ENCODE assay signal across 1 cellular context in the genomic region with DNA sequence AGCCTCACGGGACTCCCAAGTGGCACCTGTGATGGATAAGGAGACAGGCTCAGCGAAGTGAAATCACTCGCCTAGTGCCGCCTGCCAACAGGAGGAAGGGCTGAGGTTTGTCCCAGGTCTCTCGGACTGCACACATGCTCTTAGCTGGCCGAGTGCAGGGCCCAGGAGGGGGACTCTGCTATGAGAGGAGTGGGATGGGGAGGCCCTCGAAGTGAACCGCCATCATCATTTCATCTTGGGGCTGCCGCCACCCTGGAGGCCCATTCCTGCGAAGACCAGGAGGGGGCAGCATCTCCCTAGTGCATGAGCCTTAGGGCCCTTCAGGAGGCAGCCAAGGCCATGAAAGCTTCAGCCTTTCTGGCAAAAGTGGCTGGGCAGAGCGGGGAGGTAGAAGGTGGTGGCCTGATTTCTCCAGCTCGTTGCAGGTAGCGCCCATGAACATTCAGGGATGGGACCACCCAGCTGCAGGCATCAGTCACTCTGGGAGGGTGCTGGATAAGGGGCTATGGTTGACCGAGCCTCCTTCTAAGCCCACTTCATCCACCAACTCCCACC.
TF ChIP-seq lines count a peak whose summit lies in the region.

No MANE protein-coding gene starts in this region.

TF ChIP-seq in K562, 482 proteins besides CTCF, POLR2A, EP300 and RAD21 (continued from another document and continues in another):
- TF ChIP-seq, protein P1, sequence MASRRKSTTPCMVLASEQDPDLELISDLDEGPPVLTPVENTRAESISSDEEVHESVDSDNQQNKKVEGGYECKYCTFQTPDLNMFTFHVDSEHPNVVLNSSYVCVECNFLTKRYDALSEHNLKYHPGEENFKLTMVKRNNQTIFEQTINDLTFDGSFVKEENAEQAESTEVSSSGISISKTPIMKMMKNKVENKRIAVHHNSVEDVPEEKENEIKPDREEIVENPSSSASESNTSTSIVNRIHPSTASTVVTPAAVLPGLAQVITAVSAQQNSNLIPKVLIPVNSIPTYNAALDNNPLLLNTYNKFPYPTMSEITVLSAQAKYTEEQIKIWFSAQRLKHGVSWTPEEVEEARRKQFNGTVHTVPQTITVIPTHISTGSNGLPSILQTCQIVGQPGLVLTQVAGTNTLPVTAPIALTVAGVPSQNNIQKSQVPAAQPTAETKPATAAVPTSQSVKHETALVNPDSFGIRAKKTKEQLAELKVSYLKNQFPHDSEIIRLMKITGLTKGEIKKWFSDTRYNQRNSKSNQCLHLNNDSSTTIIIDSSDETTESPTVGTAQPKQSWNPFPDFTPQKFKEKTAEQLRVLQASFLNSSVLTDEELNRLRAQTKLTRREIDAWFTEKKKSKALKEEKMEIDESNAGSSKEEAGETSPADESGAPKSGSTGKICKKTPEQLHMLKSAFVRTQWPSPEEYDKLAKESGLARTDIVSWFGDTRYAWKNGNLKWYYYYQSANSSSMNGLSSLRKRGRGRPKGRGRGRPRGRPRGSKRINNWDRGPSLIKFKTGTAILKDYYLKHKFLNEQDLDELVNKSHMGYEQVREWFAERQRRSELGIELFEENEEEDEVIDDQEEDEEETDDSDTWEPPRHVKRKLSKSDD (conservative IDR thresholded peaks at IDR 0.05; ENCODE audit: low read length): 0 out of 2 replicates have a peak, but pooled peaks have one; percentile 58
- TF ChIP-seq, protein P2, sequence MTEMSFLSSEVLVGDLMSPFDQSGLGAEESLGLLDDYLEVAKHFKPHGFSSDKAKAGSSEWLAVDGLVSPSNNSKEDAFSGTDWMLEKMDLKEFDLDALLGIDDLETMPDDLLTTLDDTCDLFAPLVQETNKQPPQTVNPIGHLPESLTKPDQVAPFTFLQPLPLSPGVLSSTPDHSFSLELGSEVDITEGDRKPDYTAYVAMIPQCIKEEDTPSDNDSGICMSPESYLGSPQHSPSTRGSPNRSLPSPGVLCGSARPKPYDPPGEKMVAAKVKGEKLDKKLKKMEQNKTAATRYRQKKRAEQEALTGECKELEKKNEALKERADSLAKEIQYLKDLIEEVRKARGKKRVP (CRISPR knock-in tag; IDR thresholded peaks at IDR 0.05): 0 out of 2 replicates have a peak, but pooled peaks have one; percentile 32
- peak; percentile 49 for TF ChIP-seq HCFC1 (IDR thresholded peaks at IDR 0.05; ENCODE audit: low read depth, low read length)
- TF ChIP-seq MEF2D (tag; conservative IDR thresholded peaks at IDR 0.05; ENCODE audit: low read depth): no peak
- TF ChIP-seq ESRRA (IDR thresholded peaks at IDR 0.05; ENCODE audit: borderline replicate concordance, low read depth): peak; percentile 13; the same call in 1 of the 2 replicates
- peak; percentile 39 to 69 (median 62) for TF ChIP-seq YY1 (IDR thresholded peaks at IDR 0.05; ENCODE audit: borderline replicate concordance in 1 of 3, control insufficient read depth in 1 of 3, extremely low read depth in 1 of 3, insufficient read depth in 3 of 3, insufficient read length in 1 of 3, insufficient replicate concordance in 2 of 3, low read depth in 1 of 3, low read length in 2 of 3)
- TF ChIP-seq, protein P3, sequence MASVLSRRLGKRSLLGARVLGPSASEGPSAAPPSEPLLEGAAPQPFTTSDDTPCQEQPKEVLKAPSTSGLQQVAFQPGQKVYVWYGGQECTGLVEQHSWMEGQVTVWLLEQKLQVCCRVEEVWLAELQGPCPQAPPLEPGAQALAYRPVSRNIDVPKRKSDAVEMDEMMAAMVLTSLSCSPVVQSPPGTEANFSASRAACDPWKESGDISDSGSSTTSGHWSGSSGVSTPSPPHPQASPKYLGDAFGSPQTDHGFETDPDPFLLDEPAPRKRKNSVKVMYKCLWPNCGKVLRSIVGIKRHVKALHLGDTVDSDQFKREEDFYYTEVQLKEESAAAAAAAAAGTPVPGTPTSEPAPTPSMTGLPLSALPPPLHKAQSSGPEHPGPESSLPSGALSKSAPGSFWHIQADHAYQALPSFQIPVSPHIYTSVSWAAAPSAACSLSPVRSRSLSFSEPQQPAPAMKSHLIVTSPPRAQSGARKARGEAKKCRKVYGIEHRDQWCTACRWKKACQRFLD (CRISPR knock-in tag; IDR thresholded peaks at IDR 0.05): no peak
- TF ChIP-seq SAFB2 (IDR thresholded peaks at IDR 0.05; ENCODE audit: borderline replicate concordance, low read depth, low read length, severe bottlenecking): no peak
- TF ChIP-seq, protein P4, sequence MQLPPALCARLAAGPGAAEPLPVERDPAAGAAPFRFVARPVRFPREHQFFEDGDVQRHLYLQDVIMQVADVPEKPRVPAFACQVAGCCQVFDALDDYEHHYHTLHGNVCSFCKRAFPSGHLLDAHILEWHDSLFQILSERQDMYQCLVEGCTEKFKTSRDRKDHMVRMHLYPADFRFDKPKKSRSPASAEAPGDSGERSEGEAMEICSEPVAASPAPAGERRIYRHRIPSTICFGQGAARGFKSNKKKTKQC (CRISPR knock-in tag; IDR thresholded peaks at IDR 0.05): 0 out of 2 replicates have a peak, but pooled peaks have one; percentile 17
- TF ChIP-seq, protein P5, sequence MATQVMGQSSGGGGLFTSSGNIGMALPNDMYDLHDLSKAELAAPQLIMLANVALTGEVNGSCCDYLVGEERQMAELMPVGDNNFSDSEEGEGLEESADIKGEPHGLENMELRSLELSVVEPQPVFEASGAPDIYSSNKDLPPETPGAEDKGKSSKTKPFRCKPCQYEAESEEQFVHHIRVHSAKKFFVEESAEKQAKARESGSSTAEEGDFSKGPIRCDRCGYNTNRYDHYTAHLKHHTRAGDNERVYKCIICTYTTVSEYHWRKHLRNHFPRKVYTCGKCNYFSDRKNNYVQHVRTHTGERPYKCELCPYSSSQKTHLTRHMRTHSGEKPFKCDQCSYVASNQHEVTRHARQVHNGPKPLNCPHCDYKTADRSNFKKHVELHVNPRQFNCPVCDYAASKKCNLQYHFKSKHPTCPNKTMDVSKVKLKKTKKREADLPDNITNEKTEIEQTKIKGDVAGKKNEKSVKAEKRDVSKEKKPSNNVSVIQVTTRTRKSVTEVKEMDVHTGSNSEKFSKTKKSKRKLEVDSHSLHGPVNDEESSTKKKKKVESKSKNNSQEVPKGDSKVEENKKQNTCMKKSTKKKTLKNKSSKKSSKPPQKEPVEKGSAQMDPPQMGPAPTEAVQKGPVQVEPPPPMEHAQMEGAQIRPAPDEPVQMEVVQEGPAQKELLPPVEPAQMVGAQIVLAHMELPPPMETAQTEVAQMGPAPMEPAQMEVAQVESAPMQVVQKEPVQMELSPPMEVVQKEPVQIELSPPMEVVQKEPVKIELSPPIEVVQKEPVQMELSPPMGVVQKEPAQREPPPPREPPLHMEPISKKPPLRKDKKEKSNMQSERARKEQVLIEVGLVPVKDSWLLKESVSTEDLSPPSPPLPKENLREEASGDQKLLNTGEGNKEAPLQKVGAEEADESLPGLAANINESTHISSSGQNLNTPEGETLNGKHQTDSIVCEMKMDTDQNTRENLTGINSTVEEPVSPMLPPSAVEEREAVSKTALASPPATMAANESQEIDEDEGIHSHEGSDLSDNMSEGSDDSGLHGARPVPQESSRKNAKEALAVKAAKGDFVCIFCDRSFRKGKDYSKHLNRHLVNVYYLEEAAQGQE (CRISPR knock-in tag; IDR thresholded peaks at IDR 0.05; ENCODE audit: low read depth): 0 out of 2 replicates have a peak, but pooled peaks have one; percentile 51
- peak; percentile 66 to 78 for TF ChIP-seq MAZ (CRISPR knock-in tag; conservative IDR thresholded peaks at IDR 0.05 in 1 of 2, IDR thresholded peaks at IDR 0.05 in 1 of 2)
- TF ChIP-seq, protein P6, sequence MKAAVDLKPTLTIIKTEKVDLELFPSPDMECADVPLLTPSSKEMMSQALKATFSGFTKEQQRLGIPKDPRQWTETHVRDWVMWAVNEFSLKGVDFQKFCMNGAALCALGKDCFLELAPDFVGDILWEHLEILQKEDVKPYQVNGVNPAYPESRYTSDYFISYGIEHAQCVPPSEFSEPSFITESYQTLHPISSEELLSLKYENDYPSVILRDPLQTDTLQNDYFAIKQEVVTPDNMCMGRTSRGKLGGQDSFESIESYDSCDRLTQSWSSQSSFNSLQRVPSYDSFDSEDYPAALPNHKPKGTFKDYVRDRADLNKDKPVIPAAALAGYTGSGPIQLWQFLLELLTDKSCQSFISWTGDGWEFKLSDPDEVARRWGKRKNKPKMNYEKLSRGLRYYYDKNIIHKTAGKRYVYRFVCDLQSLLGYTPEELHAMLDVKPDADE (conservative IDR thresholded peaks at IDR 0.05; ENCODE audit: control insufficient read depth, low read depth, low read length): 0 out of 2 replicates have a peak, but pooled peaks have one; percentile 16
- peak; percentile 34; the same call in 1 of the 2 replicates for TF ChIP-seq L3MBTL2 (IDR thresholded peaks at IDR 0.05)
- TF ChIP-seq, protein P7, sequence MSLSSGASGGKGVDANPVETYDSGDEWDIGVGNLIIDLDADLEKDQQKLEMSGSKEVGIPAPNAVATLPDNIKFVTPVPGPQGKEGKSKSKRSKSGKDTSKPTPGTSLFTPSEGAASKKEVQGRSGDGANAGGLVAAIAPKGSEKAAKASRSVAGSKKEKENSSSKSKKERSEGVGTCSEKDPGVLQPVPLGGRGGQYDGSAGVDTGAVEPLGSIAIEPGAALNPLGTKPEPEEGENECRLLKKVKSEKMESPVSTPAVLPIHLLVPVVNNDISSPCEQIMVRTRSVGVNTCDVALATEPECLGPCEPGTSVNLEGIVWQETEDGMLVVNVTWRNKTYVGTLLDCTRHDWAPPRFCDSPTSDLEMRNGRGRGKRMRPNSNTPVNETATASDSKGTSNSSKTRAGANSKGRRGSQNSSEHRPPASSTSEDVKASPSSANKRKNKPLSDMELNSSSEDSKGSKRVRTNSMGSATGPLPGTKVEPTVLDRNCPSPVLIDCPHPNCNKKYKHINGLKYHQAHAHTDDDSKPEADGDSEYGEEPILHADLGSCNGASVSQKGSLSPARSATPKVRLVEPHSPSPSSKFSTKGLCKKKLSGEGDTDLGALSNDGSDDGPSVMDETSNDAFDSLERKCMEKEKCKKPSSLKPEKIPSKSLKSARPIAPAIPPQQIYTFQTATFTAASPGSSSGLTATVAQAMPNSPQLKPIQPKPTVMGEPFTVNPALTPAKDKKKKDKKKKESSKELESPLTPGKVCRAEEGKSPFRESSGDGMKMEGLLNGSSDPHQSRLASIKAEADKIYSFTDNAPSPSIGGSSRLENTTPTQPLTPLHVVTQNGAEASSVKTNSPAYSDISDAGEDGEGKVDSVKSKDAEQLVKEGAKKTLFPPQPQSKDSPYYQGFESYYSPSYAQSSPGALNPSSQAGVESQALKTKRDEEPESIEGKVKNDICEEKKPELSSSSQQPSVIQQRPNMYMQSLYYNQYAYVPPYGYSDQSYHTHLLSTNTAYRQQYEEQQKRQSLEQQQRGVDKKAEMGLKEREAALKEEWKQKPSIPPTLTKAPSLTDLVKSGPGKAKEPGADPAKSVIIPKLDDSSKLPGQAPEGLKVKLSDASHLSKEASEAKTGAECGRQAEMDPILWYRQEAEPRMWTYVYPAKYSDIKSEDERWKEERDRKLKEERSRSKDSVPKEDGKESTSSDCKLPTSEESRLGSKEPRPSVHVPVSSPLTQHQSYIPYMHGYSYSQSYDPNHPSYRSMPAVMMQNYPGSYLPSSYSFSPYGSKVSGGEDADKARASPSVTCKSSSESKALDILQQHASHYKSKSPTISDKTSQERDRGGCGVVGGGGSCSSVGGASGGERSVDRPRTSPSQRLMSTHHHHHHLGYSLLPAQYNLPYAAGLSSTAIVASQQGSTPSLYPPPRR (CRISPR knock-in tag; IDR thresholded peaks at IDR 0.05; ENCODE audit: borderline replicate concordance): no peak
- TF ChIP-seq CREM (IDR thresholded peaks at IDR 0.05; ENCODE audit: low read depth): 0 out of 2 replicates have a peak, but pooled peaks have one; percentile 8
- TF ChIP-seq ZNF384 (IDR thresholded peaks at IDR 0.05; ENCODE audit: low read depth, low read length): peak; percentile 39; the same call in 1 of the 2 replicates
- TF ChIP-seq SLC30A9 (CRISPR knock-in tag; IDR thresholded peaks at IDR 0.05): no peak
- TF ChIP-seq, protein P8, sequence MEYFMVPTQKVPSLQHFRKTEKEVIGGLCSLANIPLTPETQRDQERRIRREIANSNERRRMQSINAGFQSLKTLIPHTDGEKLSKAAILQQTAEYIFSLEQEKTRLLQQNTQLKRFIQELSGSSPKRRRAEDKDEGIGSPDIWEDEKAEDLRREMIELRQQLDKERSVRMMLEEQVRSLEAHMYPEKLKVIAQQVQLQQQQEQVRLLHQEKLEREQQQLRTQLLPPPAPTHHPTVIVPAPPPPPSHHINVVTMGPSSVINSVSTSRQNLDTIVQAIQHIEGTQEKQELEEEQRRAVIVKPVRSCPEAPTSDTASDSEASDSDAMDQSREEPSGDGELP (CRISPR knock-in tag; IDR thresholded peaks at IDR 0.05; ENCODE audit: borderline replicate concordance): peak; percentile 76
- peak; percentile 53; the same call in 1 of the 2 replicates for TF ChIP-seq MYNN (IDR thresholded peaks at IDR 0.05)
- TF ChIP-seq MYNN (CRISPR knock-in tag; IDR thresholded peaks at IDR 0.05): no peak
- peak; percentile 99 for TF ChIP-seq SMC3 (conservative IDR thresholded peaks at IDR 0.05; ENCODE audit: insufficient read depth, low read depth, low read length)
- TF ChIP-seq ZNF197 (CRISPR knock-in tag; IDR thresholded peaks at IDR 0.05; ENCODE audit: low read depth): no peak
- no peak for TF ChIP-seq ZNF699 (CRISPR knock-in tag; IDR thresholded peaks at IDR 0.05; ENCODE audit: insufficient replicate concordance)
- 0 out of 2 replicates have a peak, but pooled peaks have one; percentile 56 for TF ChIP-seq ZC3H11A (IDR thresholded peaks at IDR 0.05; ENCODE audit: low read depth, low read length)
- peak; percentile 91 for TF ChIP-seq CC2D1A (IDR thresholded peaks at IDR 0.05)
- TF ChIP-seq ZKSCAN1 (IDR thresholded peaks at IDR 0.05; ENCODE audit: low read depth, low read length): peak; percentile 35; the same call in 1 of the 2 replicates
- 0 out of 2 replicates have a peak, but pooled peaks have one; percentile 27 for TF ChIP-seq ATF7 (IDR thresholded peaks at IDR 0.05)
- TF ChIP-seq, protein P9, sequence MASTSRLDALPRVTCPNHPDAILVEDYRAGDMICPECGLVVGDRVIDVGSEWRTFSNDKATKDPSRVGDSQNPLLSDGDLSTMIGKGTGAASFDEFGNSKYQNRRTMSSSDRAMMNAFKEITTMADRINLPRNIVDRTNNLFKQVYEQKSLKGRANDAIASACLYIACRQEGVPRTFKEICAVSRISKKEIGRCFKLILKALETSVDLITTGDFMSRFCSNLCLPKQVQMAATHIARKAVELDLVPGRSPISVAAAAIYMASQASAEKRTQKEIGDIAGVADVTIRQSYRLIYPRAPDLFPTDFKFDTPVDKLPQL (IDR thresholded peaks at IDR 0.05; ENCODE audit: extremely low read depth, insufficient read length): no peak
- peak; percentile 79; the same call in 1 of the 2 replicates for TF ChIP-seq XRCC5 (IDR thresholded peaks at IDR 0.05; ENCODE audit: low read depth, low read length)
- TF ChIP-seq, protein P10, sequence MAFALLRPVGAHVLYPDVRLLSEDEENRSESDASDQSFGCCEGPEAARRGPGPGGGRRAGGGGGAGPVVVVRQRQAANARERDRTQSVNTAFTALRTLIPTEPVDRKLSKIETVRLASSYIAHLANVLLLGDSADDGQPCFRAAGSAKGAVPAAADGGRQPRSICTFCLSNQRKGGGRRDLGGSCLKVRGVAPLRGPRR (CRISPR knock-in tag; IDR thresholded peaks at IDR 0.05): no peak
- peak; percentile 91 for TF ChIP-seq ARID2 (IDR thresholded peaks at IDR 0.05)
- TF ChIP-seq ZNF324 (CRISPR knock-in tag; IDR thresholded peaks at IDR 0.05): no peak
- TF ChIP-seq STAG1 (CRISPR knock-in tag; IDR thresholded peaks at IDR 0.05; ENCODE audit: borderline replicate concordance): peak; percentile 99
- TF ChIP-seq ZNF830 (CRISPR knock-in tag; IDR thresholded peaks at IDR 0.05): 0 out of 2 replicates have a peak, but pooled peaks have one; percentile 14
